ENCODE assay signal across 8 cellular contexts in the genomic region with DNA sequence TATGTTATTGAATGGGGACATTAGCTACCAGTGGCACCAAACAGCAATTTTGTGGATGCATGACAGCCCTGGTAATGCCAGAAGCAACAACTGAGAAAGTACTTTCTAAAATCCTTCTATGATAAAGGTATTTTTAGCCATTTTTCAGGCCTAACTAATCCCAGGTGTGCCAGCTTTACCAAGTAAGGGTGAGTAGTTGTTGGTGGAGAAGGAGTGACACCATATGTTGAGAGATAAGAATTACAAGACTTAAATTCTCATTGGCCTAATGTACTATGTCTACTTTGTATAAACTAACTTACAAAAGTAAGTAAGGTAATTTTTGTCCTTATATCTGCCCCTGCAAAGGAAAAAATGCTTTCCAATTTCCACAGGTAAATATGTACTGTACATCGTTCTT. TPM values are rescaled to one million over a fixed set of nuclear protein-coding genes. Genes with fewer than 3 reads are reported as not detected.
DNase-seq lines count a peak whose midpoint lies in the region; ATAC-seq, FAIRE-seq and TF ChIP-seq lines count a peak whose summit lies in the region.

No MANE protein-coding gene starts in this region.

- H3K27me3 ChIP-seq in adipocyte (replicated peaks; ENCODE audit: control insufficient read depth, insufficient read depth, low read length), result no peaks in the 10 kb centered on the region

- no peaks in the 10 kb centered on the region for H3K36me3 ChIP-seq in adipocyte (ENCODE audit: control insufficient read depth, insufficient read depth, low read length, severe bottlenecking)

- peaks cover 11% of the 10 kb centered on the region for H3K4me1 ChIP-seq in adipocyte (ENCODE audit: control insufficient read depth, insufficient read depth, low read length)

- FAIRE-seq in GM12892 (lab: Jason Lieb, UNC) (peak; percentile 95), frontal cortex (lab: Jason Lieb, UNC) (no peak)

- no peak for DNase-seq in AG09309 (ENCODE audit: low read depth)
- DNase-seq in GM12892 (ENCODE audit: insufficient read length), result no peak
- DNase-seq in HuH-7 (ENCODE audit: low spot score), result peak; percentile 40
- peak; percentile 65 for DNase-seq in adipocyte (ENCODE audit: low read depth)
- DNase-seq in lung microvascular endothelial cell (ENCODE audit: low read depth in 2 of 2), result peak; percentile 66 to 74
- DNase-seq in globus pallidus (ENCODE audit: low spot score), result no peak
- DNase-seq in frontal cortex (ENCODE audit: low spot score in 2 of 2), result no peak

- no peak for TF ChIP-seq POLR2A in GM12892 (IDR thresholded peaks at IDR 0.05; ENCODE audit: low read depth, low read length)

- TF ChIP-seq CTCF in AG09309 (IDR thresholded peaks at IDR 0.05; ENCODE audit: control insufficient read depth, insufficient read depth, low read depth, low read length, missing control alignments), result peak; percentile 59

- no peaks in the 10 kb centered on the region for H3K9me3 ChIP-seq in adipocyte (ENCODE audit: control insufficient read depth, low read length)

- H3K4me3 ChIP-seq in AG09309 (ENCODE audit: control insufficient read depth, low read depth, low read length) (no peak overlapping the region), adipocyte (ENCODE audit: low read length) (no peak overlapping the region)

- ATAC-seq in GM19035 (IDR thresholded peaks at IDR 0.05; ENCODE audit: unreplicated experiment), result no peak

- H3K9ac ChIP-seq in adipocyte (ENCODE audit: low read length), result no peak overlapping the region

RNA-seq across cellular contexts. Expression of gene COX17, which starts 4.1 kb away (rescaled TPM):
- 274 TPM for polyA plus RNA-seq in GM12892 (2012; ENCODE audit: missing spikeins)
- 16.8 and 42.9 TPM in 2 replicates for total RNA-seq in lung microvascular endothelial cell
- 11.0 TPM for total RNA-seq in frontal cortex

RNA-seq across cellular contexts. Expression of gene POPDC2, which starts 20.9 kb away (rescaled TPM):
- 3.5 TPM for polyA plus RNA-seq in GM12892 (2012; ENCODE audit: missing spikeins)
- total RNA-seq in lung microvascular endothelial cell (0.22 and 0.40 TPM in 2 replicates), frontal cortex (0.82 TPM)

RNA-seq across cellular contexts. Expression of gene CFAP91, which starts 21.5 kb away (rescaled TPM):
- 0.40 TPM for polyA plus RNA-seq in GM12892 (2012; ENCODE audit: missing spikeins)
- total RNA-seq in lung microvascular endothelial cell (0.22 TPM in 1 of 2 replicates, not detected in the other), frontal cortex (7.7 TPM)

Comparison
In these comparisons a context has a peak if more than half of its experiments do, and no peak if none do; other contexts are left out.
1. DNase-seq: peak in HuH-7 (single experiment), adipocyte (single experiment) and lung microvascular endothelial cell (2 of 2); none in AG09309 (single experiment), GM12892 (single experiment), globus pallidus (single experiment) and frontal cortex (0 of 2).